19 cellular contexts compared by ENCODE assay signal in genomic region chr2:71669058-71669456, GRCh38.
"Had no signal": no experiment of that assay in that cellular context is flagged by ENCODE, and none has a peak within 500 bp of the region (broad histone marks: within the 10 kb centered on the region; RNA-seq: fewer than 3 reads in every experiment).

No MANE protein-coding gene starts in this region.

- H3K9me3 ChIP-seq: colonic mucosa, heart left ventricle, left lung, lower lobe of right lung, pancreas had no signal

- DNase-seq: colonic mucosa; dermis blood vessel endothelial cell; effector CD4-positive, alpha-beta T cell; hypothalamus; left lung; lower lobe of right lung; mesenchymal stem cell; midbrain; nucleus accumbens; stimulated activated CD4-positive, alpha-beta T cell treated with anti-CD3 and anti-CD28 coated beads, Interleukin-12 subunit alpha, Interleukin-12 subunit beta, amount 100 ng/mL, for 4 hours; stimulated activated naive CD4-positive, alpha-beta T cell treated with Interleukin-2 at 50 U/mL for 16 hours; trophoblast cell had no signal

- H3K27me3 ChIP-seq: colonic mucosa, heart left ventricle, left lung, neural progenitor cell, pancreas had no signal

- H3K4me3 ChIP-seq: colonic mucosa, heart left ventricle, left lung, lower lobe of right lung, neural progenitor cell, pancreas, skin epidermis had no signal

- H3K4me1 ChIP-seq: colonic mucosa, left lung, lower lobe of right lung, neural progenitor cell, pancreas had no signal

- H3K36me3 ChIP-seq: colonic mucosa, neural progenitor cell, pancreas had no signal

- ATAC-seq: esophagus mucosa; heart left ventricle; left lung; lower lobe of right lung; natural killer cell treated with Interleukin-12 subunit alpha and Interleukin-12 subunit beta and Interleukin-15 and Interleukin-18, amount 100 ng/mL, for 72 hours; pancreas; sciatic nerve had no signal

- H3K27ac ChIP-seq: colonic mucosa, heart left ventricle, left lung, lower lobe of right lung, neural progenitor cell, pancreas, skin epidermis had no signal
